In genomic region chr10:62636825-62637248, GRCh38 we compare ENCODE assay signal across 11 cellular contexts.
DNase-seq lines count a peak whose midpoint lies in the region; ATAC-seq and TF ChIP-seq lines count a peak whose summit lies in the region.
"Had no signal": no experiment of that assay in that cellular context is flagged by ENCODE, and none has a peak within 500 bp of the region (broad histone marks: within the 10 kb centered on the region; RNA-seq: fewer than 3 reads in every experiment).

No MANE protein-coding gene starts in this region.

- peak; percentile 14 for ATAC-seq in activated CD8-positive, alpha-beta memory T cell treated with anti-CD3 and anti-CD28 coated beads, Interleukin-2, amount 10 ng/mL, durations not matched to agents 7 days and 5 days
- ATAC-seq in natural killer cell, result no peak

- H3K36me3 Mint-ChIP-seq in activated CD8-positive, alpha-beta memory T cell treated with anti-CD3 and anti-CD28 coated beads, Interleukin-2, amount 10 ng/mL, durations not matched to agents 7 days and 5 days, result no peaks in the 10 kb centered on the region
- H3K36me3 Mint-ChIP-seq in type B pancreatic cell (no peaks in the 10 kb centered on the region), natural killer cell (no peaks in the 10 kb centered on the region)
- H3K36me3 Mint-ChIP-seq: activated naive CD8-positive, alpha-beta T cell had no signal

- no peak overlapping the region for H3K27ac Mint-ChIP-seq in activated CD8-positive, alpha-beta memory T cell treated with anti-CD3 and anti-CD28 coated beads, Interleukin-2, amount 10 ng/mL, durations not matched to agents 7 days and 5 days
- H3K27ac Mint-ChIP-seq in type B pancreatic cell (no peak overlapping the region), natural killer cell (no peak overlapping the region)
- H3K27ac Mint-ChIP-seq: activated naive CD8-positive, alpha-beta T cell had no signal

- peak overlapping the region; percentile 65 to 80 (median 80) for H3K27ac ChIP-seq in Peyer's patch
- H3K27ac ChIP-seq in prostate gland, result peak overlapping the region in 1 of 2 donors; percentile 28

- H3K27me3 ChIP-seq in Peyer's patch (no peaks in the 10 kb centered on the region), prostate gland (replicated peaks; ENCODE audit: insufficient read depth) (no peaks in the 10 kb centered on the region)
- H3K27me3 ChIP-seq: sigmoid colon had no signal

- no peak overlapping the region for H3K4me3 Mint-ChIP-seq in activated CD8-positive, alpha-beta memory T cell treated with anti-CD3 and anti-CD28 coated beads, Interleukin-2, amount 10 ng/mL, durations not matched to agents 7 days and 5 days
- no peak overlapping the region for H3K4me3 Mint-ChIP-seq in type B pancreatic cell
- no peak overlapping the region for H3K4me3 Mint-ChIP-seq in natural killer cell
- H3K4me3 Mint-ChIP-seq: activated naive CD8-positive, alpha-beta T cell had no signal

- H3K27me3 Mint-ChIP-seq in activated CD8-positive, alpha-beta memory T cell treated with anti-CD3 and anti-CD28 coated beads, Interleukin-2, amount 10 ng/mL, durations not matched to agents 7 days and 5 days, result peaks cover 3% of the 10 kb centered on the region
- H3K27me3 Mint-ChIP-seq in type B pancreatic cell, result peaks cover 3% of the 10 kb centered on the region
- no peaks in the 10 kb centered on the region for H3K27me3 Mint-ChIP-seq in natural killer cell (ENCODE audit: low read depth in 2 of 2)
- H3K27me3 Mint-ChIP-seq: activated naive CD8-positive, alpha-beta T cell had no signal

- TF ChIP-seq POLR2A in Peyer's patch (IDR thresholded peaks at IDR 0.05) (no peak), prostate gland (IDR thresholded peaks at IDR 0.05) (no peak)

- no peak for DNase-seq in activated CD8-positive, alpha-beta memory T cell treated with anti-CD3 and anti-CD28 coated beads, Interleukin-2, amount 10 ng/mL, durations not matched to agents 7 days and 5 days
- no peak for DNase-seq in activated CD8-positive, alpha-beta memory T cell treated with anti-CD3 and anti-CD28 coated beads, Interleukin-2, amount 50 U/mL, for 48 hours
- DNase-seq in Peyer's patch, result no peak
- no peak for DNase-seq in fibroblast of pulmonary artery (ENCODE audit: low read depth)
- no peak for DNase-seq in type B pancreatic cell (ENCODE audit: extremely low spot score, unreplicated experiment)
- DNase-seq in prostate gland (ENCODE audit: low spot score), result no peak
- no peak for DNase-seq in natural killer cell
- DNase-seq in middle frontal gyrus (ENCODE audit: extremely low spot score, low spot score), result no peak
- DNase-seq: NCI-H1092 treated with DMSO at 0.1 percent for 48 hours, sigmoid colon had no signal

- H3K9me3 Mint-ChIP-seq in activated CD8-positive, alpha-beta memory T cell treated with anti-CD3 and anti-CD28 coated beads, Interleukin-2, amount 10 ng/mL, durations not matched to agents 7 days and 5 days (ENCODE audit: low read depth), result no peaks in the 10 kb centered on the region
- H3K9me3 Mint-ChIP-seq in type B pancreatic cell (no peaks in the 10 kb centered on the region), natural killer cell (no peaks in the 10 kb centered on the region)

- H3K4me1 Mint-ChIP-seq in activated CD8-positive, alpha-beta memory T cell treated with anti-CD3 and anti-CD28 coated beads, Interleukin-2, amount 10 ng/mL, durations not matched to agents 7 days and 5 days, result peaks cover 17% of the 10 kb centered on the region
- no peaks in the 10 kb centered on the region for H3K4me1 Mint-ChIP-seq in type B pancreatic cell (ENCODE audit: unreplicated experiment)
- peaks cover 18% of the 10 kb centered on the region in 2 donors for H3K4me1 Mint-ChIP-seq in natural killer cell

- intact Hi-C loops in prostate gland (cut with DNase I), result no loop called here
- intact Hi-C loops in natural killer cell (cut with micrococcal nuclease), result loop anchor here (1.0 to 5.0 kb wide), 5 partner anchors 16 to 695 kb away; partner anchors contain the start of gene NRBF2

- WGBS in prostate gland, result 72% methylated on average over 3 of the region's 3 CpGs

- H3K36me3 ChIP-seq in Peyer's patch (no peaks in the 10 kb centered on the region), prostate gland (no peaks in the 10 kb centered on the region)
- H3K36me3 ChIP-seq: sigmoid colon had no signal

- CTCF ChIA-PET in activated CD8-positive, alpha-beta memory T cell treated with anti-CD3 and anti-CD28 coated beads, Interleukin-2, amount 10 ng/mL, durations not matched to agents 7 days and 5 days (lab: Charles Lee), result interaction anchor here (0.7 to 4.7 kb wide), 10 partner anchors 17 to 180 kb away, joined by 3 to 35 read pairs (median 3); partner anchors contain the start of gene EGR2

- TF ChIP-seq CTCF in Peyer's patch (IDR thresholded peaks at IDR 0.05) (no peak), fibroblast of pulmonary artery (IDR thresholded peaks at IDR 0.05; ENCODE audit: low read length, missing control alignments) (peak; percentile 11), type B pancreatic cell (conservative IDR thresholded peaks at IDR 0.05) (peak; percentile 48), prostate gland (IDR thresholded peaks at IDR 0.05) (no peak), natural killer cell (IDR thresholded peaks at IDR 0.05) (no peak)

- H3K9me3 ChIP-seq in Peyer's patch (no peaks in the 10 kb centered on the region), prostate gland (no peaks in the 10 kb centered on the region)
- H3K9me3 ChIP-seq: sigmoid colon had no signal

- H3K4me1 ChIP-seq in Peyer's patch (peaks cover 0 to 13% (median 1%) of the 10 kb centered on the region in 4 donors), prostate gland (replicated peaks) (no peaks in the 10 kb centered on the region)
- H3K4me1 ChIP-seq: sigmoid colon had no signal

- H3K4me3 ChIP-seq in Peyer's patch (no peak overlapping the region), fibroblast of pulmonary artery (replicated peaks; ENCODE audit: low read depth, low read length) (peak overlapping the region; percentile 32), prostate gland (no peak overlapping the region)
- H3K4me3 ChIP-seq: sigmoid colon had no signal

Comparison
In these comparisons a context has a peak if more than half of its experiments do, and no peak if none do; other contexts are left out.
1. CTCF ChIP-seq: peak in fibroblast of pulmonary artery (single experiment) and type B pancreatic cell (single experiment); none in Peyer's patch (0 of 6), prostate gland (0 of 4) and natural killer cell (single experiment).